In the genomic region with DNA sequence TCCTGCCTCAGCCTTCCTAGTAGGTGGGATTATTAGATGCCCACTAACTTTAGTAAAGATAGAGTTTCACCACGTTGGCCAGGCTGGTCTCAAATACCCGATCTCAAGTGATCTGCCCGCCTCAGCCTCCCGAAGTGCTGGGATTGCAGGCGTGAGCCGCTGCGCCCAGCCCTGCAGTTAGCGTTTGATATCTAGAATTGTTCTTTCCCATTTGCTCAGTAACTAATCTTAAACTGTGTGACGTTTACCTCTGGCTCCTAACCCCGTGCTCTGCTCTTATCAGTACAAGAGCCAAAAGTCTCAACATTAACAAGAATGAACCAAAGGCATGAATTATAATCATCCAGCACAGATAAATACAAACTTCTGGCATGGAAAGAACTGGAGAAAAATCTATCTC, we compare ENCODE assay signal across 16 cellular contexts. TPM values are rescaled to one million over a fixed set of nuclear protein-coding genes. Genes with fewer than 3 reads are reported as not detected.
DNase-seq lines count a peak whose midpoint lies in the region; ATAC-seq and TF ChIP-seq lines count a peak whose summit lies in the region.
"Had no signal": no experiment of that assay in that cellular context is flagged by ENCODE, and none has a peak within 500 bp of the region (broad histone marks: within the 10 kb centered on the region; RNA-seq: fewer than 3 reads in every experiment).

No MANE protein-coding gene starts in this region.

- H3K27me3 Mint-ChIP-seq in H9 (ENCODE audit: low read depth) (no peaks in the 10 kb centered on the region), WTC11 (ENCODE audit: low read depth) (no peaks in the 10 kb centered on the region), neural progenitor cell (ENCODE audit: insufficient read depth, low read depth) (no peaks in the 10 kb centered on the region)

- H3K4me1 Mint-ChIP-seq in H9 (peaks cover 45 to 55% of the 10 kb centered on the region in 2 experiments), WTC11 (peaks cover 53% of the 10 kb centered on the region), neural progenitor cell (peaks cover 15% of the 10 kb centered on the region)

- H3K9me3 Mint-ChIP-seq in H9 (no peaks in the 10 kb centered on the region), WTC11 (no peaks in the 10 kb centered on the region), neural progenitor cell (no peaks in the 10 kb centered on the region)

- H3K4me2 ChIP-seq in H9 (ENCODE audit: insufficient read depth, insufficient read length, low read length) (no peak overlapping the region), neural progenitor cell (no peak overlapping the region)

- DNase-seq in H9 (no peak), WTC11 (ENCODE audit: low spot score) (no peak), fibroblast of villous mesenchyme (ENCODE audit: low read depth) (peak; percentile 61), neural progenitor cell (ENCODE audit: low spot score) (no peak), NCI-H187 treated with DMSO at 0.1 percent for 48 hours (lab: John Stamatoyannopoulos, UW) (no peak), posterior cingulate gyrus (no peak)
- no peak for DNase-seq in stimulated activated CD4-positive, alpha-beta T cell treated with anti-CD3 and anti-CD28 coated beads, Interleukin-2, amount 100 ng/mL, for 48 hours
- DNase-seq: COR-L47, EL, HCEC 1CT, KG1, NCI-H1436 treated with DMSO at 0.1 percent for 48 hours, NCI-H2081, NCI-H82 had no signal

- no peak overlapping the region for H2BK5ac ChIP-seq in H9 (ENCODE audit: insufficient read length, low read length)

- no peak overlapping the region for H4K8ac ChIP-seq in H9 (replicated peaks; ENCODE audit: insufficient read length, low read depth, low read length)

- no peak overlapping the region for H2BK120ac ChIP-seq in H9 (ENCODE audit: low read depth, low read length, poor library complexity, severe bottlenecking)

- no peak overlapping the region for H2BK15ac ChIP-seq in H9 (ENCODE audit: low read depth, low read length)

- H3K36me3 ChIP-seq in neural progenitor cell = no peaks in the 10 kb centered on the region

- no peak overlapping the region for H2BK20ac ChIP-seq in H9 (ENCODE audit: low read depth, low read length, poor library complexity, severe bottlenecking)

- H3K27me3 ChIP-seq in H9 (ENCODE audit: insufficient read depth, low read length) (no peaks in the 10 kb centered on the region), neural progenitor cell (no peaks in the 10 kb centered on the region)

- H3K4me1 ChIP-seq in H9 (ENCODE audit: insufficient read depth, low read length) = peaks cover 4% of the 10 kb centered on the region; the same call in 1 of the 2 replicates
- H3K4me1 ChIP-seq in neural progenitor cell = peaks cover 13% of the 10 kb centered on the region

- no peak overlapping the region for H4K5ac ChIP-seq in H9 (ENCODE audit: insufficient read length, low read depth, low read length)

- no peak overlapping the region for H3T11ph ChIP-seq in H9 (ENCODE audit: low read length)

- H3K4me3 Mint-ChIP-seq in H9 (no peak overlapping the region), WTC11 (no peak overlapping the region), neural progenitor cell (no peak overlapping the region)

- H3F3A ChIP-seq in neural progenitor cell (ENCODE audit: low read depth) = no peaks in the 10 kb centered on the region

- no peak overlapping the region for H2BK12ac ChIP-seq in H9 (ENCODE audit: insufficient read length, low read depth, low read length)

- H3K36me3 Mint-ChIP-seq in H9 (ENCODE audit: insufficient read depth in 1 of 3, low read depth in 3 of 3) = peaks cover 0 to 11% (median 0%) of the 10 kb centered on the region in 3 experiments; a peak in 3 of 7 replicates
- H3K36me3 Mint-ChIP-seq in WTC11 = no peaks in the 10 kb centered on the region
- H3K36me3 Mint-ChIP-seq in neural progenitor cell = peaks cover 15% of the 10 kb centered on the region

- H3K56ac ChIP-seq in H9 (ENCODE audit: insufficient read length, low read depth, low read length) = no peak overlapping the region

- no peak overlapping the region for H2AFZ ChIP-seq in H9 (ENCODE audit: low read length)
- no peak overlapping the region for H2AFZ ChIP-seq in neural progenitor cell (replicated peaks)

- CTCF ChIA-PET in WTC11 (lab: Charles Lee) = no interaction called here

- H3K9ac ChIP-seq in H9 (ENCODE audit: extremely low read depth, insufficient read length, low read length) (no peak overlapping the region), neural progenitor cell (no peak overlapping the region)

- H3K4me3 ChIP-seq in fibroblast of villous mesenchyme (ENCODE audit: low read depth, low read length) (no peak overlapping the region), neural progenitor cell (no peak overlapping the region)

- H3K23ac ChIP-seq in H9 (ENCODE audit: insufficient read length, low read depth, low read length) = no peak overlapping the region

- H3K18ac ChIP-seq in H9 (ENCODE audit: insufficient read length, low read depth, low read length) = no peak overlapping the region

- H3K9me3 ChIP-seq in H9 (ENCODE audit: control insufficient read depth, low read depth, low read length) = no peaks in the 10 kb centered on the region
- H3K9me3 ChIP-seq in neural progenitor cell (ENCODE audit: low read depth) = no peaks in the 10 kb centered on the region

- H3K27ac Mint-ChIP-seq in H9 (peak overlapping the region; percentile 22 to 77 (median 72); a peak in 5 of 7 replicates), WTC11 (peak overlapping the region; percentile 90), neural progenitor cell (peak overlapping the region; percentile 43)

- TF ChIP-seq CTCF in H9 (conservative IDR thresholded peaks at IDR 0.05) (no peak), WTC11 (IDR thresholded peaks at IDR 0.05) (no peak), fibroblast of villous mesenchyme (IDR thresholded peaks at IDR 0.05; ENCODE audit: insufficient read depth, low read depth, low read length) (no peak), neural progenitor cell (IDR thresholded peaks at IDR 0.05) (no peak)

- ATAC-seq in WTC11 (no peak), GM18867 (IDR thresholded peaks at IDR 0.05; ENCODE audit: unreplicated experiment) (no peak)

- WGBS in H9 (ENCODE audit: extremely low coverage, insufficient read length, low lambda C conversion rate) = no CpG with 5 or more reads among the region's 10 CpGs

- H3K27ac ChIP-seq in H9 (ENCODE audit: insufficient read length, low read depth, low read length) = no peak overlapping the region
- peak overlapping the region; percentile 21 for H3K27ac ChIP-seq in neural progenitor cell
- H3K27ac ChIP-seq: C4-2B had no signal

- no peak overlapping the region for H3K4ac ChIP-seq in H9 (ENCODE audit: low read depth, low read length)

- no peak overlapping the region for H3K14ac ChIP-seq in H9 (ENCODE audit: insufficient read depth, low read length)

- intact Hi-C loops in posterior cingulate gyrus (cut with DNase I) = no loop called here

- peaks cover 7% of the 10 kb centered on the region for H3K79me1 ChIP-seq in H9 (ENCODE audit: insufficient read depth, low read depth, low read length, poor library complexity, severe bottlenecking)

- no peaks in the 10 kb centered on the region for H3K23me2 ChIP-seq in H9 (ENCODE audit: insufficient read length, low read depth, low read length, poor library complexity, severe bottlenecking)

- H3K79me2 ChIP-seq in H9 (ENCODE audit: insufficient read depth, low read length) (peaks cover 38% of the 10 kb centered on the region; the same call in 1 of the 2 replicates), neural progenitor cell (ENCODE audit: low read depth) (peaks cover 100% of the 10 kb centered on the region)

- H2AK5ac ChIP-seq in H9 (ENCODE audit: insufficient read length, low read length) = no peak overlapping the region

- POLR2A ChIA-PET in WTC11 (lab: Charles Lee) = no interaction called here

- no peaks in the 10 kb centered on the region for H4K20me1 ChIP-seq in H9 (ENCODE audit: control insufficient read depth, insufficient read depth, insufficient read length)
- peaks cover 99% of the 10 kb centered on the region for H4K20me1 ChIP-seq in neural progenitor cell (ENCODE audit: low read depth)

- no peak overlapping the region for H4K91ac ChIP-seq in H9 (ENCODE audit: insufficient read length, low read depth, low read length)

TF ChIP-seq in WTC11, 78 proteins besides CTCF, POLR2A, EP300 and RAD21 (continues in another document):
- TF ChIP-seq RORB (CRISPR knock-in tag; IDR thresholded peaks at IDR 0.05) = no peak
- TF ChIP-seq, protein P1, sequence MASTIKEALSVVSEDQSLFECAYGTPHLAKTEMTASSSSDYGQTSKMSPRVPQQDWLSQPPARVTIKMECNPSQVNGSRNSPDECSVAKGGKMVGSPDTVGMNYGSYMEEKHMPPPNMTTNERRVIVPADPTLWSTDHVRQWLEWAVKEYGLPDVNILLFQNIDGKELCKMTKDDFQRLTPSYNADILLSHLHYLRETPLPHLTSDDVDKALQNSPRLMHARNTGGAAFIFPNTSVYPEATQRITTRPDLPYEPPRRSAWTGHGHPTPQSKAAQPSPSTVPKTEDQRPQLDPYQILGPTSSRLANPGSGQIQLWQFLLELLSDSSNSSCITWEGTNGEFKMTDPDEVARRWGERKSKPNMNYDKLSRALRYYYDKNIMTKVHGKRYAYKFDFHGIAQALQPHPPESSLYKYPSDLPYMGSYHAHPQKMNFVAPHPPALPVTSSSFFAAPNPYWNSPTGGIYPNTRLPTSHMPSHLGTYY (CRISPR knock-in tag; IDR thresholded peaks at IDR 0.05) = no peak
- no peak for TF ChIP-seq NR1H2 (CRISPR knock-in tag; IDR thresholded peaks at IDR 0.05)
- TF ChIP-seq ZNF121 (CRISPR knock-in tag; IDR thresholded peaks at IDR 0.05) = no peak
- TF ChIP-seq PRRX2 (CRISPR knock-in tag; IDR thresholded peaks at IDR 0.05) = no peak
- TF ChIP-seq, protein P2, sequence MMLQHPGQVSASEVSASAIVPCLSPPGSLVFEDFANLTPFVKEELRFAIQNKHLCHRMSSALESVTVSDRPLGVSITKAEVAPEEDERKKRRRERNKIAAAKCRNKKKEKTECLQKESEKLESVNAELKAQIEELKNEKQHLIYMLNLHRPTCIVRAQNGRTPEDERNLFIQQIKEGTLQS (CRISPR knock-in tag; conservative IDR thresholded peaks at IDR 0.05) = no peak

RNA-seq across cellular contexts. Expression of a gene that starts 47.4 kb away (rescaled TPM):
- total RNA-seq in H9 (2021) (180 and 197 TPM in 2 replicates), WTC11 (2021) (129 to 165 TPM (median 164 TPM) in 3 replicates), fibroblast of villous mesenchyme (9.1 and 12.2 TPM in 2 replicates), neural progenitor cell (ENCODE audit: low replicate concordance) (172 and 242 TPM in 2 replicates)
